1 cellular context compared by ENCODE assay signal in the genomic region with DNA sequence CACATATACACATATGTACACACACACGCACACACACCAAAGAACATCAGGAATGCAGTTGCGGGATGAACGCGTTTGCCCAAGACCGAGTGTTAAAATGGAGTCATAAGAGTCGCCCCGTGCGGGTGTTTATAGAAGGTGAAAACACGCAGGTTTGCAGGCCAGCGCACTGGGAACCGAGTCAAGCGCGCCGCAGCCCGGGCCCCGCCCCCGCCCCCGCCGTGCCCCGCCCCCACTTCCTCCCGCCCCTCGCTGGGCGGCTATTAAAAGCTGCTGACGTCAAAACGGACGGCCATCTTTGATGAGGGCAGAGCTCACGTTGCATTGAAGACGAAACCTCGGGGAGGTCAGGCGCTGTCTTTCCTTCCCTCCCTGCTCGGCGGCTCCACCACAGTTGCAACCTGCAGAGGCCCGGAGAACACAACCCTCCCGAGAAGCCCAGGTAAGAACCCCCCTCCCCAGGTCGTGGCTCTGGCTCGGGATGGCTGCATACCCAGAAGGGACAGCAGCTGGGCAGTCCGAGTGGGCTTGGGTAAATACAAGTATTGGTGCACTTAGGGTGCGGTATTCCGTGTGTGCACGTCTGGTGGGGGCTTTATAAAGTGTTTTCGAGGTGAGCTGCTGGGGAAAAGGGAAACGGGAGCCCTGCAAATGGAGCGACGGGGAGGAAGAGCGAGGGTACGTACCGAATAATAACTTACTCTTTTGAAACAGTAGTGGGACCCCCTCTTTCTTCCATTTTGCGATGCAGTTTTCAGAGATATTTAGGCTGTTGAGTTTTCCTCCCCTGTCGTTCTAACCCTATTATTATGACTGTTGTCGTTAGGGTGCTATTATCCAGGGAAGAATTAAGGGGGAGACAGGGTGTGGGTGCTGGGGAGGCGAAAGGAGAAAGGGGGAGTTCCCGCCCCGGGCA.
TF ChIP-seq lines count a peak whose summit lies in the region.

A gene (plus strand): TSS at position 295 of the 916 bp plus-strand sequence. CDS start 56,662 bp downstream, outside the sequence.

TF ChIP-seq in HCT116, 20 proteins besides CTCF, POLR2A, EP300 and RAD21 (continued from another document):
- TF ChIP-seq, protein P1, sequence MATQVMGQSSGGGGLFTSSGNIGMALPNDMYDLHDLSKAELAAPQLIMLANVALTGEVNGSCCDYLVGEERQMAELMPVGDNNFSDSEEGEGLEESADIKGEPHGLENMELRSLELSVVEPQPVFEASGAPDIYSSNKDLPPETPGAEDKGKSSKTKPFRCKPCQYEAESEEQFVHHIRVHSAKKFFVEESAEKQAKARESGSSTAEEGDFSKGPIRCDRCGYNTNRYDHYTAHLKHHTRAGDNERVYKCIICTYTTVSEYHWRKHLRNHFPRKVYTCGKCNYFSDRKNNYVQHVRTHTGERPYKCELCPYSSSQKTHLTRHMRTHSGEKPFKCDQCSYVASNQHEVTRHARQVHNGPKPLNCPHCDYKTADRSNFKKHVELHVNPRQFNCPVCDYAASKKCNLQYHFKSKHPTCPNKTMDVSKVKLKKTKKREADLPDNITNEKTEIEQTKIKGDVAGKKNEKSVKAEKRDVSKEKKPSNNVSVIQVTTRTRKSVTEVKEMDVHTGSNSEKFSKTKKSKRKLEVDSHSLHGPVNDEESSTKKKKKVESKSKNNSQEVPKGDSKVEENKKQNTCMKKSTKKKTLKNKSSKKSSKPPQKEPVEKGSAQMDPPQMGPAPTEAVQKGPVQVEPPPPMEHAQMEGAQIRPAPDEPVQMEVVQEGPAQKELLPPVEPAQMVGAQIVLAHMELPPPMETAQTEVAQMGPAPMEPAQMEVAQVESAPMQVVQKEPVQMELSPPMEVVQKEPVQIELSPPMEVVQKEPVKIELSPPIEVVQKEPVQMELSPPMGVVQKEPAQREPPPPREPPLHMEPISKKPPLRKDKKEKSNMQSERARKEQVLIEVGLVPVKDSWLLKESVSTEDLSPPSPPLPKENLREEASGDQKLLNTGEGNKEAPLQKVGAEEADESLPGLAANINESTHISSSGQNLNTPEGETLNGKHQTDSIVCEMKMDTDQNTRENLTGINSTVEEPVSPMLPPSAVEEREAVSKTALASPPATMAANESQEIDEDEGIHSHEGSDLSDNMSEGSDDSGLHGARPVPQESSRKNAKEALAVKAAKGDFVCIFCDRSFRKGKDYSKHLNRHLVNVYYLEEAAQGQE (IDR thresholded peaks at IDR 0.05; ENCODE audit: low read depth), result peak; percentile 17; the same call in 1 of the 2 replicates
- TF ChIP-seq YY1 (IDR thresholded peaks at IDR 0.05; ENCODE audit: extremely low read depth, insufficient replicate concordance, low read depth, low read length) (peak; percentile 91), SP1 (IDR thresholded peaks at IDR 0.05; ENCODE audit: low read depth) (no peak)
